ENCODE assay signal across 20 cellular contexts in genomic region chr4:141463678-141464077, GRCh38.
"Had no signal": no experiment of that assay in that cellular context is flagged by ENCODE, and none has a peak within 500 bp of the region (broad histone marks: within the 10 kb centered on the region; RNA-seq: fewer than 3 reads in every experiment).

No MANE protein-coding gene starts in this region.

- DNase-seq: effector memory CD4-positive, alpha-beta T cell; immature natural killer cell; left colon; left ventricle myocardium superior; naive thymus-derived CD4-positive, alpha-beta T cell; psoas muscle; retina; spleen; stimulated activated CD4-positive, alpha-beta T cell treated with anti-CD3 and anti-CD28 coated beads, Interleukin-15, amount 100 ng/mL, for 24 hours; stimulated activated CD4-positive, alpha-beta T cell treated with anti-CD3 and anti-CD28 coated beads, Interleukin-1b, Interleukin-23, amount 100 ng/mL, for 48 hours; stimulated activated CD4-positive, alpha-beta T cell treated with anti-CD3 and anti-CD28 coated beads, Interleukin-4, amount 100 ng/mL, for 4 hours; stimulated activated naive CD4-positive, alpha-beta T cell; stomach; transverse colon had no signal

- H3K9me3 ChIP-seq: esophagus muscularis mucosa, neutrophil, psoas muscle, spleen, stomach, thoracic aorta, transverse colon had no signal

- H3K4me1 ChIP-seq: esophagus muscularis mucosa, psoas muscle, spleen, transverse colon had no signal

- H3K36me3 ChIP-seq: esophagus muscularis mucosa, neutrophil, spleen, stomach, thoracic aorta, transverse colon had no signal

- ATAC-seq: left colon; left ventricle myocardium superior; naive thymus-derived CD4-positive, alpha-beta T cell; psoas muscle; sciatic nerve had no signal

- FAIRE-seq: endometrium had no signal

- H3K4me3 ChIP-seq: esophagus muscularis mucosa, lung, psoas muscle, spleen, stomach, thoracic aorta, transverse colon had no signal

- H3K27me3 ChIP-seq: esophagus muscularis mucosa, neutrophil, spleen, stomach, transverse colon had no signal
